8 cellular contexts compared by ENCODE assay signal in the genomic region with DNA sequence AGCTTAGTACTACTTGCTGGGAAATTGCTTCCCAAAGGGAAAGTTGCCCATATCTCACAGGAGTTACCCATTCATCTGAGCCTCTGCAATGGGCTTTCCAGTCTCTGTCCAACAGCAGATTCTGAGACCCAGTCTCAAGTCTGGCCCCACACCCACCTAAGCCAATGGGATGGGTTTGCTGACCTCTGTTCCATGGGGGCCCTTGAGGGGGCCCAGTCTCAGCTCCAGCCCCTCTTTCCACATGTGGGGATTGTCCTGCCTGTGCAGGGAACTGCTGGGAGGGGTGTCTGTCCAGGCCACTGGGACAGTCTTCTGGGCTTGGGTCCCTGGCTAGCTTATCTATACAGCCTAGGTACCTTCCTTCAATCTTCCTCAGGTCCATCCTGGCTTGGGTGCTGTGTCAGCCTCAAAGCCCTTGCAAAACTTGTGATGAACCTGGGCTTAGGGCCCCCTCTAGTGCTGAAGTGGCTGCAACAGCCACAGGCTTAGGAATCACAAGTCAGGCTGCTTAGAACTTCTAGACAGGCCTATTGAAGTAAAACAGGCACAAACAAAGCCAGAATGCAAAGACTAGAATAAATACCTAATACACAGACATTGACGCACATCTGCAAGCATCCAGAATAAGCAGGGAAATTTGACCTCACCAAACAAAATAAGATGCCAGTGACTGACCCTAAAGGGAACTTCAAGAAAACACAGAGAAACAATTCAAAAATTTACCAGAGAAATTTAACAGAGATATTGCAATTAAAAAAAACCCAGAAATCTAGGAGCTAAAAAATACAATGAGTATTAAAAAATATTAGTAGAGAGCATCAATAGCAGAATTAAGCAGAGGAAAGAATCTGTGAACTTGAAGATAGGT.
DNase-seq lines count a peak whose midpoint lies in the region; ATAC-seq and TF ChIP-seq lines count a peak whose summit lies in the region.

No MANE protein-coding gene starts in this region.

- DNase-seq in DMS53 treated with DMSO at 0.1 percent for 48 hours (lab: John Stamatoyannopoulos, UW; ENCODE audit: unreplicated experiment), result peak; percentile 22
- peak; percentile 48 for DNase-seq in HS-5 (ENCODE audit: low read depth)
- peak; percentile 90 for DNase-seq in OCI-M1 (lab: John Stamatoyannopoulos, UW)
- DNase-seq in activated T-cell treated with anti-CD3 and anti-CD28 coated beads, Interleukin-2, amount 50 U/mL, for 48 hours, result peak; percentile 41 to 54
- peak; percentile 75 for DNase-seq in fibroblast of the conjunctiva (ENCODE audit: low read depth)
- no peak for DNase-seq in NCI-H2227 treated with DMSO at 0.1 percent for 48 hours (lab: John Stamatoyannopoulos, UW)

- no peak overlapping the region for H3K4me2 ChIP-seq in parathyroid adenoma (ENCODE audit: low read length)

- TF ChIP-seq CTCF in parathyroid adenoma (IDR thresholded peaks at IDR 0.05), result peak; percentile 54

- no peaks in the 10 kb centered on the region for H3K4me1 ChIP-seq in parathyroid adenoma

- H3K4me3 ChIP-seq in parathyroid adenoma (ENCODE audit: low read depth, low read length), result no peak overlapping the region

- no peaks in the 10 kb centered on the region for H3K79me2 ChIP-seq in parathyroid adenoma

- no peak overlapping the region for H2AFZ ChIP-seq in parathyroid adenoma

- H3K9me3 ChIP-seq in parathyroid adenoma (ENCODE audit: control insufficient read depth, low read length), result no peaks in the 10 kb centered on the region

- H3K36me3 ChIP-seq in parathyroid adenoma (ENCODE audit: control insufficient read depth, insufficient read depth, low read length), result no peaks in the 10 kb centered on the region

- peak; percentile 77 for ATAC-seq in GM21381 (IDR thresholded peaks at IDR 0.05; ENCODE audit: unreplicated experiment)

- H3K27me3 ChIP-seq in parathyroid adenoma (ENCODE audit: control insufficient read depth, insufficient read depth, low read length), result no peaks in the 10 kb centered on the region

- H3K9ac ChIP-seq in parathyroid adenoma, result no peak overlapping the region

- no peak overlapping the region for H3K27ac ChIP-seq in parathyroid adenoma
